ENCODE assay signal across 8 cellular contexts in the genomic region with DNA sequence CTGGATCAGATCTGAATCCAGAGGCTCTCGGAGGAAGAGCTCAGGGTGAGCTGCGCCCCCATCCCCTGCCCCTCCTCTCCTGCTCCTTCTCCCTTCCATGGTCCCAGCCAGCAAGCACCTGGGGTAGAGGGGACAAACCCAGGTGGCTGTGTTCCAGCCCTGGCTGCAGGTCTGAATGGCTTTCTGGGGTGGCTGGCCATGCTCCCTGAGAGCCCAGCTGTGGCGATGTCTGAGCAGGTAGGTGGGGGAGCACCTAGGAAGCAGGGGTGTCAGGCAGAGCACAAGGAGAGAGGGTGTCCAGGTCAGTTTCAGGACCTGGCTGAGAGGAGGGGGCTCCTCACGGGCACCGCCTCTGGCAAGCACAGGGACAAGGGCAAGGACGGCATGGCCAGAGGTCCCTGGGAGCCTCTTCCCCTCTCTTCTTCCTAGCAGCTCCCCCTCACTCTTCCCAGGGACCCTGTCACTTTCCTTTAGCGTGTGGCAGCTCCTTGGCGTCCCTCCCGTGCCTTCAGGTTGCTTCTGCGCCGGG.
DNase-seq lines count a peak whose midpoint lies in the region; TF ChIP-seq lines count a peak whose summit lies in the region.

No MANE protein-coding gene starts in this region.

- no peaks in the 10 kb centered on the region for H3K9me3 Mint-ChIP-seq in neural progenitor cell

- H3K4me2 ChIP-seq in BLaER1 treated with 17β-estradiol and CSF1 and Interleukin-3, amounts not matched to agents 10 nM and 100 nM, result peak overlapping the region; percentile 98 to 100 (median 99)
- H3K4me2 ChIP-seq in OCI-LY3 (ENCODE audit: low read length), result peak overlapping the region; percentile 98
- H3K4me2 ChIP-seq in neural progenitor cell, result peak overlapping the region; percentile 89

- no peaks in the 10 kb centered on the region for H3K27me3 ChIP-seq in BLaER1 treated with 17β-estradiol and CSF1 and Interleukin-3, amounts not matched to agents 10 nM and 100 nM
- H3K27me3 ChIP-seq in OCI-LY3 (ENCODE audit: low read depth, low read length) (0 out of 2 replicates have a peak, but pooled peaks cover 3% of the 10 kb centered on the region), endocrine pancreas (ENCODE audit: control insufficient read depth, insufficient read depth, low read length) (no peaks in the 10 kb centered on the region), neural progenitor cell (no peaks in the 10 kb centered on the region)

- no peaks in the 10 kb centered on the region for H3K9me3 ChIP-seq in BLaER1 treated with 17β-estradiol and CSF1 and Interleukin-3, amounts not matched to agents 10 nM and 100 nM (replicated peaks in 1 of 11)
- H3K9me3 ChIP-seq in OCI-LY3 (ENCODE audit: insufficient read depth, low read length) (peaks cover 9% of the 10 kb centered on the region; the same call in 1 of the 2 replicates), endocrine pancreas (ENCODE audit: control insufficient read depth, low read length) (no peaks in the 10 kb centered on the region), neural progenitor cell (ENCODE audit: low read depth) (no peaks in the 10 kb centered on the region)

- peak overlapping the region; percentile 59 to 99 (median 88) for H3K4me3 ChIP-seq in BLaER1 treated with 17β-estradiol and CSF1 and Interleukin-3, amounts not matched to agents 10 nM and 100 nM
- H3K4me3 ChIP-seq in OCI-LY3 (ENCODE audit: low read length), result peak overlapping the region; percentile 97
- H3K4me3 ChIP-seq in endocrine pancreas (ENCODE audit: control insufficient read depth, insufficient read depth, low read length), result no peak overlapping the region
- peak overlapping the region; percentile 58 for H3K4me3 ChIP-seq in neural progenitor cell

- H3K4me1 Mint-ChIP-seq in neural progenitor cell, result peaks cover 70% of the 10 kb centered on the region

- H3F3A ChIP-seq in neural progenitor cell (ENCODE audit: low read depth), result peaks cover 42% of the 10 kb centered on the region

- DNase-seq in neural progenitor cell (ENCODE audit: low spot score) (no peak), AG08395 (ENCODE audit: low spot score) (no peak), DMS79 (lab: John Stamatoyannopoulos, UW) (no peak), GM19238 (ENCODE audit: insufficient read length, low spot score) (no peak), NCI-H1092 (lab: John Stamatoyannopoulos, UW) (no peak)

- H3K4me1 ChIP-seq in BLaER1 treated with 17β-estradiol and CSF1 and Interleukin-3, amounts not matched to agents 10 nM and 100 nM, result peaks cover 83 to 100% (median 88%) of the 10 kb centered on the region in 10 experiments
- H3K4me1 ChIP-seq in OCI-LY3 (ENCODE audit: low read length) (peaks cover 19% of the 10 kb centered on the region), endocrine pancreas (ENCODE audit: control insufficient read depth, insufficient read depth, low read length) (no peaks in the 10 kb centered on the region), neural progenitor cell (peaks cover 56% of the 10 kb centered on the region)

- no peak for TF ChIP-seq CTCF in OCI-LY3 (IDR thresholded peaks at IDR 0.05; ENCODE audit: low read depth, low read length)
- no peak for TF ChIP-seq CTCF in neural progenitor cell (IDR thresholded peaks at IDR 0.05)

- peak overlapping the region; percentile 90 for H2AFZ ChIP-seq in OCI-LY3 (ENCODE audit: low read depth, low read length)
- H2AFZ ChIP-seq in neural progenitor cell (replicated peaks), result no peak overlapping the region

- H3K4me3 Mint-ChIP-seq in neural progenitor cell, result peak overlapping the region; percentile 93

- H3K27ac ChIP-seq in BLaER1 treated with 17β-estradiol and CSF1 and Interleukin-3, amounts not matched to agents 10 nM and 100 nM, result peak overlapping the region; percentile 59 to 99 (median 93)
- H3K27ac ChIP-seq in OCI-LY3 (ENCODE audit: low read length) (no peak overlapping the region), neural progenitor cell (peak overlapping the region; percentile 82)

- H3K36me3 ChIP-seq in BLaER1 treated with 17β-estradiol and CSF1 and Interleukin-3, amounts not matched to agents 10 nM and 100 nM, result peaks cover 0 to 37% (median 14%) of the 10 kb centered on the region in 11 experiments; a peak in 13 of 22 replicates
- H3K36me3 ChIP-seq in OCI-LY3 (replicated peaks; ENCODE audit: low read depth, low read length), result no peaks in the 10 kb centered on the region
- no peaks in the 10 kb centered on the region for H3K36me3 ChIP-seq in endocrine pancreas (ENCODE audit: control insufficient read depth, insufficient read depth, low read length)
- no peaks in the 10 kb centered on the region for H3K36me3 ChIP-seq in neural progenitor cell

- peaks cover 17% of the 10 kb centered on the region for H3K79me2 ChIP-seq in OCI-LY3 (ENCODE audit: low read length)
- H3K79me2 ChIP-seq in neural progenitor cell (ENCODE audit: low read depth), result peaks cover 96% of the 10 kb centered on the region

- H4K20me1 ChIP-seq in BLaER1 treated with 17β-estradiol and CSF1 and Interleukin-3, amounts not matched to agents 10 nM and 100 nM, result peaks cover 12 to 73% (median 30%) of the 10 kb centered on the region in 11 experiments; a peak in 19 of 22 replicates
- peaks cover 3% of the 10 kb centered on the region; the same call in 1 of the 2 replicates for H4K20me1 ChIP-seq in OCI-LY3 (ENCODE audit: insufficient read depth, low read length)
- H4K20me1 ChIP-seq in neural progenitor cell (ENCODE audit: low read depth), result peaks cover 79% of the 10 kb centered on the region

- peaks cover 9% of the 10 kb centered on the region for H3K27me3 Mint-ChIP-seq in neural progenitor cell (ENCODE audit: insufficient read depth, low read depth)

- H3K36me3 Mint-ChIP-seq in neural progenitor cell, result peaks cover 6% of the 10 kb centered on the region

- peak overlapping the region; percentile 80 to 99 (median 93) for H3K9ac ChIP-seq in BLaER1 treated with 17β-estradiol and CSF1 and Interleukin-3, amounts not matched to agents 10 nM and 100 nM
- H3K9ac ChIP-seq in OCI-LY3 (ENCODE audit: low read length) (peak overlapping the region; percentile 90), endocrine pancreas (ENCODE audit: control insufficient read depth, insufficient read depth, low read length) (peak overlapping the region; percentile 22), neural progenitor cell (no peak overlapping the region)

- peak overlapping the region; percentile 100 for H3K27ac Mint-ChIP-seq in neural progenitor cell
